In the genomic region with DNA sequence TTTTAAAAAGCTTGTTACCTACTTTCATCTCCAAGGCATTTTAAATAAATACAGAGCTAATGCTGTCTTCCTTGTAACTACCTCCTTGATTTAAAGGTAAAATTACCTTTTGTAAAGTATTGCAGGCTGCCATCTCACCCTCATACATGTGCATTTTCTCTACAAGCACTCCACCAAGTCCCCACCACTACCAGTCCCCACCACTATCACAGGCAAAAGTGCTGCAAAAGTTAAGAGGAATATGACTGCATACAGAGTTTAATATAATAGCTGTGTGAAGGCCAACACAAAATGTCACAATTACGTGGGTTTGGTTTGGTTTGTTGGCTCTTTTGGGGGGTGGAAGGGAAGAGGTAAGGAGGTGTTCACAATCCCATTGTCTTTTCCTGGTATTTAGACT, we compare ENCODE assay signal across 24 cellular contexts. TPM values are rescaled to one million over a fixed set of nuclear protein-coding genes. Genes with fewer than 3 reads are reported as not detected.
"Had no signal": no experiment of that assay in that cellular context is flagged by ENCODE, and none has a peak within 500 bp of the region (broad histone marks: within the 10 kb centered on the region; RNA-seq: fewer than 3 reads in every experiment).

No MANE protein-coding gene starts in this region.

- H3K36me3 Mint-ChIP-seq: activated naive CD8-positive, alpha-beta T cell treated with anti-CD3 and anti-CD28 coated beads for 36 hours had no signal

- H3K9me3 ChIP-seq: right atrium auricular region, thoracic aorta, upper lobe of right lung had no signal

- H3K27ac Mint-ChIP-seq: activated CD4-positive, alpha-beta T cell treated with anti-CD3 and anti-CD28 coated beads, Interleukin-2, amount 10 ng/mL, durations not matched to agents 24 days and 14 days; activated CD8-positive, alpha-beta T cell treated with anti-CD3 and anti-CD28 coated beads for 36 hours; activated naive CD8-positive, alpha-beta T cell treated with anti-CD3 and anti-CD28 coated beads for 36 hours; activated T-helper 17 cell treated with anti-CD3 and anti-CD28 coated beads, Interleukin-2, amount 50 U/mL, for 72 hours; effector memory CD8-positive, alpha-beta T cell; progenitor cell of endocrine pancreas; T-helper 1 cell treated with Interleukin-12 subunit alpha and Interleukin-12 subunit beta and Interleukin-4 antibody, amounts not matched to agents 30 μg/mL and 1 μg/mL, for 36 hours had no signal

- H3K4me3 Mint-ChIP-seq: activated CD4-positive, alpha-beta T cell treated with anti-CD3 and anti-CD28 coated beads, Interleukin-2, amount 10 ng/mL, durations not matched to agents 24 days and 14 days; activated CD8-positive, alpha-beta T cell treated with anti-CD3 and anti-CD28 coated beads for 36 hours; activated naive CD8-positive, alpha-beta T cell treated with anti-CD3 and anti-CD28 coated beads for 36 hours; activated T-helper 17 cell treated with anti-CD3 and anti-CD28 coated beads, Interleukin-2, amount 50 U/mL, for 72 hours; effector memory CD8-positive, alpha-beta T cell; T-helper 1 cell treated with Interleukin-12 subunit alpha and Interleukin-12 subunit beta and Interleukin-4 antibody, amounts not matched to agents 30 μg/mL and 1 μg/mL, for 36 hours had no signal

- DNase-seq: activated CD4-positive, alpha-beta T cell treated with anti-CD3 and anti-CD28 coated beads, Interleukin-2, amount 10 ng/mL, durations not matched to agents 24 days and 14 days; activated CD8-positive, alpha-beta T cell treated with anti-CD3 and anti-CD28 coated beads for 36 hours; activated naive CD4-positive, alpha-beta T cell; activated naive CD8-positive, alpha-beta T cell treated with anti-CD3 and anti-CD28 coated beads for 36 hours; activated T-cell treated with anti-CD3 and anti-CD28 coated beads, Interleukin-2, amount 50 U/mL, for 1 hour; amygdala; effector memory CD8-positive, alpha-beta T cell; foreskin fibroblast; hippocampal formation; left cardiac atrium; mesenchymal stem cell; occipital lobe; stimulated activated CD4-positive, alpha-beta T cell treated with anti-CD3 and anti-CD28 coated beads, Interleukin-4, amount 100 ng/mL, for 1 hour; upper lobe of right lung had no signal

- H3K27ac ChIP-seq: epithelial cell of prostate, right atrium auricular region, thoracic aorta, upper lobe of right lung had no signal

- H3K36me3 ChIP-seq: right atrium auricular region, thoracic aorta, upper lobe of right lung had no signal

- ATAC-seq: activated CD8-positive, alpha-beta T cell treated with anti-CD3 and anti-CD28 coated beads for 36 hours; activated T-helper 17 cell treated with anti-CD3 and anti-CD28 coated beads, Interleukin-2, amount 50 U/mL, for 72 hours; effector memory CD8-positive, alpha-beta T cell; left cardiac atrium; upper lobe of right lung had no signal

- H3K4me3 ChIP-seq: right atrium auricular region, smooth muscle cell, thoracic aorta, upper lobe of right lung had no signal

- H3K4me2 ChIP-seq: smooth muscle cell had no signal

- FAIRE-seq: islet of Langerhans had no signal

- H3K9me3 Mint-ChIP-seq: activated CD8-positive, alpha-beta T cell treated with anti-CD3 and anti-CD28 coated beads for 36 hours; activated naive CD8-positive, alpha-beta T cell treated with anti-CD3 and anti-CD28 coated beads for 36 hours; activated T-helper 17 cell treated with anti-CD3 and anti-CD28 coated beads, Interleukin-2, amount 50 U/mL, for 72 hours; effector memory CD8-positive, alpha-beta T cell; T-helper 1 cell treated with Interleukin-12 subunit alpha and Interleukin-12 subunit beta and Interleukin-4 antibody, amounts not matched to agents 30 μg/mL and 1 μg/mL, for 36 hours had no signal

- H3K4me1 Mint-ChIP-seq: activated T-helper 17 cell treated with anti-CD3 and anti-CD28 coated beads, Interleukin-2, amount 50 U/mL, for 72 hours had no signal

RNA-seq across cellular contexts. Expression of gene SIX1, which starts 9.6 kb away (rescaled TPM):
- total RNA-seq: activated CD8-positive, alpha-beta T cell treated with anti-CD3 and anti-CD28 coated beads for 36 hours; activated naive CD8-positive, alpha-beta T cell treated with anti-CD3 and anti-CD28 coated beads for 36 hours; activated T-helper 17 cell treated with anti-CD3 and anti-CD28 coated beads, Interleukin-2, amount 50 U/mL, for 72 hours; mucosa of gallbladder; right atrium auricular region; smooth muscle cell had no signal
- polyA plus RNA-seq: neural cell, smooth muscle cell had no signal
